Comparison of ENCODE assay signal across 18 cellular contexts in genomic region chr12:85253823-85254222, GRCh38. TPM values are rescaled to one million over a fixed set of nuclear protein-coding genes. Genes with fewer than 3 reads are reported as not detected.
"Had no signal": no experiment of that assay in that cellular context is flagged by ENCODE, and none has a peak within 500 bp of the region (broad histone marks: within the 10 kb centered on the region; RNA-seq: fewer than 3 reads in every experiment).

No MANE protein-coding gene starts in this region.

- H3K4me2 ChIP-seq: smooth muscle cell had no signal

- H3K9me3 Mint-ChIP-seq: activated CD4-positive, alpha-beta T cell treated with anti-CD3 and anti-CD28 coated beads, Interleukin-2, amount 10 ng/mL, durations not matched to agents 7 days and 5 days; activated naive CD4-positive, alpha-beta T cell treated with anti-CD3 and anti-CD28 coated beads, Interleukin-2, amount 50 U/mL, for 72 hours had no signal

- ATAC-seq: activated naive CD4-positive, alpha-beta T cell treated with anti-CD3 and anti-CD28 coated beads, Interleukin-2, amount 50 U/mL, for 72 hours; left colon had no signal

- H3K4me1 Mint-ChIP-seq: activated CD4-positive, alpha-beta T cell treated with anti-CD3 and anti-CD28 coated beads, Interleukin-2, amount 10 ng/mL, durations not matched to agents 7 days and 5 days had no signal

- H3K36me3 ChIP-seq: esophagus muscularis mucosa, right atrium auricular region had no signal

- H3K4me1 ChIP-seq: esophagus muscularis mucosa, parathyroid adenoma, right atrium auricular region had no signal

- H3K36me3 Mint-ChIP-seq: activated naive CD4-positive, alpha-beta T cell treated with anti-CD3 and anti-CD28 coated beads, Interleukin-2, amount 50 U/mL, for 72 hours had no signal

- H3K4me3 Mint-ChIP-seq: activated CD4-positive, alpha-beta T cell treated with anti-CD3 and anti-CD28 coated beads, Interleukin-2, amount 10 ng/mL, durations not matched to agents 7 days and 5 days had no signal

- H3K27me3 Mint-ChIP-seq: activated CD4-positive, alpha-beta T cell treated with anti-CD3 and anti-CD28 coated beads, Interleukin-2, amount 10 ng/mL, durations not matched to agents 7 days and 5 days had no signal

- H3K9me3 ChIP-seq: esophagus muscularis mucosa, right atrium auricular region had no signal

- FAIRE-seq: endometrium had no signal

- H3K27ac Mint-ChIP-seq: activated CD4-positive, alpha-beta T cell treated with anti-CD3 and anti-CD28 coated beads, Interleukin-2, amount 10 ng/mL, durations not matched to agents 7 days and 5 days; activated naive CD4-positive, alpha-beta T cell treated with anti-CD3 and anti-CD28 coated beads, Interleukin-2, amount 50 U/mL, for 72 hours had no signal

- H3K27ac ChIP-seq: dorsolateral prefrontal cortex, esophagus muscularis mucosa, parathyroid adenoma, right atrium auricular region had no signal

- DNase-seq: activated CD4-positive, alpha-beta T cell treated with anti-CD3 and anti-CD28 coated beads, Interleukin-2, amount 10 ng/mL, durations not matched to agents 7 days and 5 days; activated CD4-positive, CD25-positive, alpha-beta regulatory T cell; activated T-cell treated with anti-CD3 and anti-CD28 coated beads, Interleukin-2, amount 50 U/mL, for 1 hour; amygdala; dorsolateral prefrontal cortex; head of caudate nucleus; left colon; midbrain; substantia nigra; T-helper 1 cell; trophoblast cell had no signal

- H3K4me3 ChIP-seq: dorsolateral prefrontal cortex, esophagus muscularis mucosa, lung, right atrium auricular region, smooth muscle cell had no signal

- H3K27me3 ChIP-seq: dorsolateral prefrontal cortex, esophagus muscularis mucosa, right atrium auricular region had no signal

RNA-seq across cellular contexts. Expression of gene ALX1, which starts 26.2 kb away (rescaled TPM):
- total RNA-seq: activated CD4-positive, alpha-beta T cell treated with anti-CD3 and anti-CD28 coated beads, Interleukin-2, amount 10 ng/mL, durations not matched to agents 7 days and 5 days; activated naive CD4-positive, alpha-beta T cell treated with anti-CD3 and anti-CD28 coated beads, Interleukin-2, amount 50 U/mL, for 72 hours; left colon; right atrium auricular region had no signal
